In the genomic region with DNA sequence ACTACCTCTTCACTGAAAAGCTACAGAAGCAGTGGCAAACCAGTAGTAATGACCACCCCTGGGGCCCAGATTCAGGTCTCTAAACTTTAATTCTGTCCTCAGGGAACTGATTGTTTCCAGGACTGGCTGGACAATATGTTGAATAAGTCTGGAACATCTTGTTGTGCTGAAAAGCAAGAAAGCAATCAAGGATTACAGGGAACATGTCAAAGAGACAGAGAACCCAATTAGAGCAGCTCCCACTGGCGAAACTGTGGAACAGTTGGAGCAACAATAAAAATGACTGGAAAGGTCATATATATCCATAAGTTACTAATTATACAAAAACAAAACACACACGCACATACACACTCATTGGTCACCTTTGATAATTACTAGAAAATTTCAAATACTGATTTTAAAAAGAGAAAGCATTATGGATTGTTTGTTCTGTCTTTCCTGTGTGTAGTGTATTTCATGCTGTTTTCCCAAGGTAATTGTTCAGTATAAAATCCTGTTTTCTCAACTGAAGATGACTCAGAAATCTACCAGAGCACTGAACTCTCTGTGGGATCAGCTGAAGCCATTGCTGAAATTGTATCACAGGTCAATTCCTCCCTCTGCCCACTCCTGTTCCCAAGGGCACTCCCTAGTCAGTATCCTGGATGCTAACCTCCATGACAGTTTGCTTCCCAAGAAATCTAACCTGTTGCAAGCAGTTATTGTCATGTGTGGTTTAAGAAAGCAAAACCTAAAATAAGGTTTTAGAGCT, we compare ENCODE assay signal across 21 cellular contexts.
A peak's percentile ranks its signal among the peaks of the same experiment; 100 is the strongest.
DNase-seq lines count a peak whose midpoint lies in the region; ATAC-seq, FAIRE-seq and TF ChIP-seq lines count a peak whose summit lies in the region.
"Had no signal": no experiment of that assay in that cellular context is flagged by ENCODE, and none has a peak within 500 bp of the region (broad histone marks: within the 10 kb centered on the region; RNA-seq: fewer than 3 reads in every experiment).

No MANE protein-coding gene starts in this region.

- no peaks in the 10 kb centered on the region for H3K9me3 ChIP-seq in mammary epithelial cell (replicated peaks; ENCODE audit: insufficient read depth, low read length)
- H3K9me3 ChIP-seq in muscle layer of colon (ENCODE audit: low read length) = no peaks in the 10 kb centered on the region
- no peaks in the 10 kb centered on the region for H3K9me3 ChIP-seq in uterus
- H3K9me3 ChIP-seq: SJSA1 had no signal

- BruUV-seq in MCF 10A (replicated peaks; lab: Mats Ljungman, UMichigan) (no TSS peak), mammary epithelial cell (replicated peaks; lab: Mats Ljungman, UMichigan) (no TSS peak)

- H3K79me2 ChIP-seq in mammary epithelial cell (ENCODE audit: insufficient read depth, low read length) = no peaks in the 10 kb centered on the region

- intact Hi-C loops in MCF 10A (cut with micrococcal nuclease) (no loop called here), mammary epithelial cell (cut with micrococcal nuclease) (no loop called here), uterus (cut with DNase I; ENCODE audit: low total_unique reads) (no loop called here)

- peak overlapping the region; percentile 2 for H3K27ac Mint-ChIP-seq in MCF 10A (ENCODE audit: low read depth, unreplicated experiment)
- H3K27ac Mint-ChIP-seq: memory B cell, nephron progenitor cell, type B pancreatic cell had no signal

- no peaks in the 10 kb centered on the region for H3K4me1 ChIP-seq in mammary epithelial cell (ENCODE audit: insufficient read depth, low read length)
- H3K4me1 ChIP-seq in muscle layer of colon (ENCODE audit: insufficient read depth, low read length) = peaks cover 37% of the 10 kb centered on the region
- H3K4me1 ChIP-seq in uterus = peaks cover 0 to 18% of the 10 kb centered on the region in 2 donors
- H3K4me1 ChIP-seq: SJSA1 had no signal

- dilution Hi-C loops in mammary epithelial cell (cut with HindIII; ENCODE audit: low sequenced_read_pairs) = no loop called here

- in situ Hi-C loops in mammary epithelial cell (cut with MboI; ENCODE audit: low sequenced_read_pairs in 2 of 2) = loop anchor here in 1 of 2 donors (25.0 kb wide), 1 partner anchor 545 kb away; no protein-coding TSS in a partner anchor

- H4K20me1 ChIP-seq in mammary epithelial cell (ENCODE audit: insufficient read depth, low read length) = no peaks in the 10 kb centered on the region

- no peak overlapping the region for H3K4me2 ChIP-seq in mammary epithelial cell (ENCODE audit: insufficient read depth, low read depth, low read length)

- POLR2A ChIA-PET in MCF 10A (lab: Yijun Ruan, JAX) = interaction anchor here (0.6 to 1.4 kb wide), 5 partner anchors 18 to 566 kb away, joined by 3 read pairs; no protein-coding TSS in a partner anchor
- POLR2A ChIA-PET in GM10248 (lab: Yijun Ruan, JAX) = no interaction called here

- H2AFZ ChIP-seq in mammary epithelial cell (ENCODE audit: low read depth, low read length) = no peak overlapping the region

- peaks cover 7% of the 10 kb centered on the region for H3K36me3 Mint-ChIP-seq in MCF 10A (ENCODE audit: insufficient read depth, unreplicated experiment)
- H3K36me3 Mint-ChIP-seq: activated naive CD4-positive, alpha-beta T cell treated with anti-CD3 and anti-CD28 coated beads, Interleukin-2, amount 50 U/mL, for 24 hours; memory B cell; type B pancreatic cell had no signal

- H3K27me3 ChIP-seq in mammary epithelial cell (ENCODE audit: insufficient read depth, low read length) = no peaks in the 10 kb centered on the region
- no peaks in the 10 kb centered on the region for H3K27me3 ChIP-seq in muscle layer of colon (ENCODE audit: control insufficient read depth in 1 of 2, insufficient read depth in 2 of 2, low read length in 2 of 2)
- H3K27me3 ChIP-seq in uterus = no peaks in the 10 kb centered on the region
- H3K27me3 ChIP-seq: cardiac muscle cell, SJSA1 had no signal

- CTCF ChIA-PET in MCF 10A (lab: Yijun Ruan, JAX) = interaction anchor here (0.5 to 1.2 kb wide), 10 partner anchors 11 to 166 kb away, joined by 3 to 6 read pairs (median 3); no protein-coding TSS in a partner anchor
- CTCF ChIA-PET in mammary epithelial cell (lab: Charles Lee; ENCODE audit: low non-redundant PET) = no interaction called here
- CTCF ChIA-PET in GM10248 (lab: Yijun Ruan, JAX) = interaction anchor here (1.0 to 2.5 kb wide), 6 partner anchors 15 to 117 kb away, joined by 3 to 11 read pairs (median 4); no protein-coding TSS in a partner anchor

- no peak for ATAC-seq in HG02623 (IDR thresholded peaks at IDR 0.05; ENCODE audit: unreplicated experiment)
- ATAC-seq: right cardiac atrium had no signal

- no peak overlapping the region for H3K4me3 Mint-ChIP-seq in MCF 10A (ENCODE audit: unreplicated experiment)
- H3K4me3 Mint-ChIP-seq: activated naive CD4-positive, alpha-beta T cell treated with anti-CD3 and anti-CD28 coated beads, Interleukin-2, amount 50 U/mL, for 24 hours; memory B cell; nephron progenitor cell; type B pancreatic cell had no signal

- 88% methylated on average over 2 of the region's 2 CpGs for WGBS in mammary epithelial cell (ENCODE audit: low coverage, missing lambda C conversion rate)

- H3K36me3 ChIP-seq in mammary epithelial cell (ENCODE audit: insufficient read depth, low read length) (no peaks in the 10 kb centered on the region), muscle layer of colon (ENCODE audit: insufficient read depth, low read length) (no peaks in the 10 kb centered on the region), uterus (peaks cover 0 to 2% of the 10 kb centered on the region in 2 donors)
- H3K36me3 ChIP-seq: cardiac muscle cell, SJSA1 had no signal

- H3K27ac ChIP-seq in mammary epithelial cell (ENCODE audit: insufficient read depth, low read depth, low read length) (no peak overlapping the region), muscle layer of colon (ENCODE audit: low read depth, low read length) (peak overlapping the region; percentile 48), uterus (peak overlapping the region; percentile 49 to 92)
- H3K27ac ChIP-seq: cardiac muscle cell, SJSA1 had no signal

- no peaks in the 10 kb centered on the region for H3K27me3 Mint-ChIP-seq in MCF 10A (ENCODE audit: insufficient read depth, unreplicated experiment)
- H3K27me3 Mint-ChIP-seq: activated naive CD4-positive, alpha-beta T cell treated with anti-CD3 and anti-CD28 coated beads, Interleukin-2, amount 50 U/mL, for 24 hours; type B pancreatic cell had no signal

- no peak for FAIRE-seq in urothelium cell line (lab: Jason Lieb, UNC)

- H3K4me1 Mint-ChIP-seq in MCF 10A (ENCODE audit: insufficient read depth, unreplicated experiment) = peaks cover 15% of the 10 kb centered on the region

- peak; percentile 38 for DNase-seq in MCF 10A (ENCODE audit: unreplicated experiment)
- DNase-seq in mammary epithelial cell = no peak
- peak; percentile 54 for DNase-seq in choroid plexus epithelial cell (ENCODE audit: low read depth)
- no peak for DNase-seq in uterus
- DNase-seq in GM10248 (ENCODE audit: extremely low spot score) = no peak
- no peak for DNase-seq in urothelium cell line (ENCODE audit: low spot score)
- DNase-seq: ACHN; activated CD4-positive, alpha-beta T cell treated with anti-CD3 and anti-CD28 coated beads for 4 hours; COR-L47; Kasumi-1; nephron progenitor cell; right cardiac atrium; stimulated activated CD4-positive, alpha-beta T cell treated with anti-CD3 and anti-CD28 coated beads, Interleukin-4, amount 100 ng/mL, for 4 hours; T1000 had no signal

- H3K4me3 ChIP-seq in mammary epithelial cell (replicated peaks in 1 of 3; ENCODE audit: insufficient read depth in 1 of 3, low read depth in 2 of 3, low read length in 3 of 3) = no peak overlapping the region
- no peak overlapping the region for H3K4me3 ChIP-seq in choroid plexus epithelial cell (ENCODE audit: low read depth, low read length)
- H3K4me3 ChIP-seq in muscle layer of colon (ENCODE audit: low read depth in 1 of 2, low read length in 2 of 2) = peak overlapping the region in 1 of 2 donors; percentile 2
- H3K4me3 ChIP-seq in uterus = no peak overlapping the region
- H3K4me3 ChIP-seq: cardiac muscle cell, SJSA1 had no signal

- no peak for TF ChIP-seq POLR2A in uterus (IDR thresholded peaks at IDR 0.05)

- no peak for TF ChIP-seq CTCF in MCF 10A (IDR thresholded peaks at IDR 0.05; ENCODE audit: unreplicated experiment)
- no peak for TF ChIP-seq CTCF in mammary epithelial cell (conservative IDR thresholded peaks at IDR 0.05 in 1 of 2, IDR thresholded peaks at IDR 0.05 in 1 of 2; ENCODE audit: extremely low read depth in 1 of 2, insufficient read depth in 1 of 2, low read depth in 1 of 2, low read length in 2 of 2)
- peak; percentile 22 for TF ChIP-seq CTCF in choroid plexus epithelial cell (conservative IDR thresholded peaks at IDR 0.05; ENCODE audit: low read depth, low read length)
- no peak for TF ChIP-seq CTCF in uterus (IDR thresholded peaks at IDR 0.05)
- no peak for TF ChIP-seq CTCF in GM10248 (IDR thresholded peaks at IDR 0.05; ENCODE audit: control extremely low read depth, extremely low read depth, low read depth, missing control alignments)

- no peaks in the 10 kb centered on the region for H3K9me3 Mint-ChIP-seq in MCF 10A (ENCODE audit: unreplicated experiment)
- H3K9me3 Mint-ChIP-seq: activated naive CD4-positive, alpha-beta T cell treated with anti-CD3 and anti-CD28 coated beads, Interleukin-2, amount 50 U/mL, for 24 hours; memory B cell; type B pancreatic cell had no signal

- no peak overlapping the region for H3K9ac ChIP-seq in mammary epithelial cell (ENCODE audit: insufficient read depth, low read length)
- H3K9ac ChIP-seq in muscle layer of colon (ENCODE audit: low read length) = no peak overlapping the region

Comparison
In these comparisons a context has a peak if more than half of its experiments do, and no peak if none do; other contexts are left out.
1. DNase-seq: peak in MCF 10A (single experiment) and choroid plexus epithelial cell (single experiment); none in mammary epithelial cell (single experiment), uterus (0 of 2), GM10248 (single experiment) and urothelium cell line (single experiment).